ENCODE assay signal across 1 cellular context in the genomic region with DNA sequence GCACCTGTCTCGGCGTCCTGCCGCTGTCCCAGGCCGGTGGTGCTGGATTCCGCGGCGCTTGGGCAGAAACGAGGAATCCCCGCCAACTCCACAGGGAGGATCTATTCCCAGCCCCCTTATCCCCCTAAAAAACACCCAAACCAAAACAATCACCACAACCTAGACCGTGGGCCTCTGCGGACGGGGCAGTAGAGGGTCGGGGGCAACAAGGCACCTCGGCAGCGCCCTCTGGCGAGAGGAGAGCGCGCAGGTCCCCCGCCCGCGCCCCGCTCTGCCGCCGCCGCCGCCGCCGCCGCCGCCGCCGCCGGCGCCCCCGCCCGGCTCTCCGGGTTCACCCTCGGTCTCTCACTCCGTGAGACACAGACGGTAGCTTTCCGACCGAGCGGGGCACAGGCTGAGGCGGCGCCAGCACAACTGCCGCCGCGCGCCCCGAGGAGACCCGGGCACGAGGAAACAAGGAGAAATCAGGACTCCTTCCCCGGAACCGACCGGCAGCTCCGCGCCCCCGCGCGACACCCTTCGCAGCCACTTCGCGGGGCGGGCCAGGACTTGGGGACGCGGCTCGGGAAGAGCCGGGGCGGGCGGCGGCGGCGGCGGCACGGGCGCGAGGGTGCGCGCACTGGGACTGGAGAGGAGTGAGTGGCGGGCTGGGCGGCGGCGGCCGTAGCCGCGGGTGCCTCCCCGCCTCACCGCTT.
TF ChIP-seq lines count a peak whose summit lies in the region.

Gene SLC35F1 (plus strand): TSS at position 360 of the 695 bp plus-strand sequence.

TF ChIP-seq in HEK293, 187 proteins besides CTCF, POLR2A, EP300 and RAD21 (continued from another document and continues in another):
- TF ChIP-seq, protein P1, sequence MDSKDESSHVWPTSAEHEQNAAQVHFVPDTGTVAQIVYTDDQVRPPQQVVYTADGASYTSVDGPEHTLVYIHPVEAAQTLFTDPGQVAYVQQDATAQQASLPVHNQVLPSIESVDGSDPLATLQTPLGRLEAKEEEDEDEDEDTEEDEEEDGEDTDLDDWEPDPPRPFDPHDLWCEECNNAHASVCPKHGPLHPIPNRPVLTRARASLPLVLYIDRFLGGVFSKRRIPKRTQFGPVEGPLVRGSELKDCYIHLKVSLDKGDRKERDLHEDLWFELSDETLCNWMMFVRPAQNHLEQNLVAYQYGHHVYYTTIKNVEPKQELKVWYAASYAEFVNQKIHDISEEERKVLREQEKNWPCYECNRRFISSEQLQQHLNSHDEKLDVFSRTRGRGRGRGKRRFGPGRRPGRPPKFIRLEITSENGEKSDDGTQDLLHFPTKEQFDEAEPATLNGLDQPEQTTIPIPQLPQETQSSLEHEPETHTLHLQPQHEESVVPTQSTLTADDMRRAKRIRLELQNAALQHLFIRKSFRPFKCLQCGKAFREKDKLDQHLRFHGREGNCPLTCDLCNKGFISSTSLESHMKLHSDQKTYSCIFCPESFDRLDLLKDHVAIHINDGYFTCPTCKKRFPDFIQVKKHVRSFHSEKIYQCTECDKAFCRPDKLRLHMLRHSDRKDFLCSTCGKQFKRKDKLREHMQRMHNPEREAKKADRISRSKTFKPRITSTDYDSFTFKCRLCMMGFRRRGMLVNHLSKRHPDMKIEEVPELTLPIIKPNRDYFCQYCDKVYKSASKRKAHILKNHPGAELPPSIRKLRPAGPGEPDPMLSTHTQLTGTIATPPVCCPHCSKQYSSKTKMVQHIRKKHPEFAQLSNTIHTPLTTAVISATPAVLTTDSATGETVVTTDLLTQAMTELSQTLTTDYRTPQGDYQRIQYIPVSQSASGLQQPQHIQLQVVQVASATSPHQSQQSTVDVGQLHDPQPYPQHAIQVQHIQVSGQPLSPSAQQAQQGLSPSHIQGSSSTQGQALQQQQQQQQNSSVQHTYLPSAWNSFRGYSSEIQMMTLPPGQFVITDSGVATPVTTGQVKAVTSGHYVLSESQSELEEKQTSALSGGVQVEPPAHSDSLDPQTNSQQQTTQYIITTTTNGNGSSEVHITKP (tag by site-specific recombination; IDR thresholded peaks at IDR 0.05) = peak; percentile 41; the same call in 1 of the 2 replicates
- TF ChIP-seq ZXDB (tag by site-specific recombination; IDR thresholded peaks at IDR 0.05) (no peak), REPIN1 (tag by site-specific recombination; IDR thresholded peaks at IDR 0.05; ENCODE audit: low read depth) (no peak), ZBTB21 (tag by site-specific recombination; IDR thresholded peaks at IDR 0.05) (no peak), ZBTB8A (tag by site-specific recombination; IDR thresholded peaks at IDR 0.05) (peak; percentile 67), KLF8 (tag by site-specific recombination; IDR thresholded peaks at IDR 0.05) (no peak), ZNF670 (tag by site-specific recombination; IDR thresholded peaks at IDR 0.05; ENCODE audit: low read depth) (no peak), MYNN (tag by site-specific recombination; IDR thresholded peaks at IDR 0.05; ENCODE audit: borderline replicate concordance) (no peak), ZNF19 (tag by site-specific recombination; IDR thresholded peaks at IDR 0.05; ENCODE audit: low read depth) (no peak), ZNF514 (tag by site-specific recombination; IDR thresholded peaks at IDR 0.05) (no peak), ZNF777 (tag by site-specific recombination; IDR thresholded peaks at IDR 0.05; ENCODE audit: borderline replicate concordance) (no peak), ZEB2 (tag by site-specific recombination; IDR thresholded peaks at IDR 0.05) (0 out of 2 replicates have a peak, but pooled peaks have one; percentile 51), SCRT1 (tag by site-specific recombination; IDR thresholded peaks at IDR 0.05; ENCODE audit: borderline replicate concordance) (no peak), GLI2 (tag by site-specific recombination; IDR thresholded peaks at IDR 0.05; ENCODE audit: borderline replicate concordance, low read depth) (no peak), ZNF433 (tag by site-specific recombination; IDR thresholded peaks at IDR 0.05; ENCODE audit: low read depth) (no peak), IKZF3 (tag by site-specific recombination; IDR thresholded peaks at IDR 0.05) (no peak; the same call in 1 of the 2 replicates), SP3 (tag by site-specific recombination; IDR thresholded peaks at IDR 0.05) (no peak), ZNF626 (tag by site-specific recombination; IDR thresholded peaks at IDR 0.05) (no peak), ZNF354C (tag by site-specific recombination; IDR thresholded peaks at IDR 0.05; ENCODE audit: borderline replicate concordance, low read depth) (no peak), AEBP2 (tag by site-specific recombination; IDR thresholded peaks at IDR 0.05; ENCODE audit: borderline replicate concordance) (no peak), ZNF16 (tag by site-specific recombination; IDR thresholded peaks at IDR 0.05; ENCODE audit: low read depth) (no peak), WT1 (tag by site-specific recombination; IDR thresholded peaks at IDR 0.05) (no peak), ZNF623 (tag by site-specific recombination; IDR thresholded peaks at IDR 0.05) (no peak), ZNF621 (tag by site-specific recombination; IDR thresholded peaks at IDR 0.05) (no peak), SP7 (tag by site-specific recombination; IDR thresholded peaks at IDR 0.05) (0 out of 2 replicates have a peak, but pooled peaks have one; percentile 52), KLF17 (tag by site-specific recombination; IDR thresholded peaks at IDR 0.05) (no peak), ZNF423 (tag by site-specific recombination; IDR thresholded peaks at IDR 0.05) (no peak), ZBTB1 (tag by site-specific recombination; IDR thresholded peaks at IDR 0.05) (no peak), ZNF501 (tag by site-specific recombination; IDR thresholded peaks at IDR 0.05) (no peak), KLF16 (tag by site-specific recombination; IDR thresholded peaks at IDR 0.05) (0 out of 2 replicates have a peak, but pooled peaks have one; percentile 6), ZBTB49 (tag by site-specific recombination; IDR thresholded peaks at IDR 0.05; ENCODE audit: low read depth) (no peak)
- TF ChIP-seq, protein P2, sequence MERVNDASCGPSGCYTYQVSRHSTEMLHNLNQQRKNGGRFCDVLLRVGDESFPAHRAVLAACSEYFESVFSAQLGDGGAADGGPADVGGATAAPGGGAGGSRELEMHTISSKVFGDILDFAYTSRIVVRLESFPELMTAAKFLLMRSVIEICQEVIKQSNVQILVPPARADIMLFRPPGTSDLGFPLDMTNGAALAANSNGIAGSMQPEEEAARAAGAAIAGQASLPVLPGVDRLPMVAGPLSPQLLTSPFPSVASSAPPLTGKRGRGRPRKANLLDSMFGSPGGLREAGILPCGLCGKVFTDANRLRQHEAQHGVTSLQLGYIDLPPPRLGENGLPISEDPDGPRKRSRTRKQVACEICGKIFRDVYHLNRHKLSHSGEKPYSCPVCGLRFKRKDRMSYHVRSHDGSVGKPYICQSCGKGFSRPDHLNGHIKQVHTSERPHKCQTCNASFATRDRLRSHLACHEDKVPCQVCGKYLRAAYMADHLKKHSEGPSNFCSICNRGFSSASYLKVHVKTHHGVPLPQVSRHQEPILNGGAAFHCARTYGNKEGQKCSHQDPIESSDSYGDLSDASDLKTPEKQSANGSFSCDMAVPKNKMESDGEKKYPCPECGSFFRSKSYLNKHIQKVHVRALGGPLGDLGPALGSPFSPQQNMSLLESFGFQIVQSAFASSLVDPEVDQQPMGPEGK (tag by site-specific recombination; IDR thresholded peaks at IDR 0.05) = peak; percentile 87
- TF ChIP-seq, protein P3, sequence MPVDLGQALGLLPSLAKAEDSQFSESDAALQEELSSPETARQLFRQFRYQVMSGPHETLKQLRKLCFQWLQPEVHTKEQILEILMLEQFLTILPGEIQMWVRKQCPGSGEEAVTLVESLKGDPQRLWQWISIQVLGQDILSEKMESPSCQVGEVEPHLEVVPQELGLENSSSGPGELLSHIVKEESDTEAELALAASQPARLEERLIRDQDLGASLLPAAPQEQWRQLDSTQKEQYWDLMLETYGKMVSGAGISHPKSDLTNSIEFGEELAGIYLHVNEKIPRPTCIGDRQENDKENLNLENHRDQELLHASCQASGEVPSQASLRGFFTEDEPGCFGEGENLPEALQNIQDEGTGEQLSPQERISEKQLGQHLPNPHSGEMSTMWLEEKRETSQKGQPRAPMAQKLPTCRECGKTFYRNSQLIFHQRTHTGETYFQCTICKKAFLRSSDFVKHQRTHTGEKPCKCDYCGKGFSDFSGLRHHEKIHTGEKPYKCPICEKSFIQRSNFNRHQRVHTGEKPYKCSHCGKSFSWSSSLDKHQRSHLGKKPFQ (tag by site-specific recombination; IDR thresholded peaks at IDR 0.05) = no peak
- TF ChIP-seq, protein P4, sequence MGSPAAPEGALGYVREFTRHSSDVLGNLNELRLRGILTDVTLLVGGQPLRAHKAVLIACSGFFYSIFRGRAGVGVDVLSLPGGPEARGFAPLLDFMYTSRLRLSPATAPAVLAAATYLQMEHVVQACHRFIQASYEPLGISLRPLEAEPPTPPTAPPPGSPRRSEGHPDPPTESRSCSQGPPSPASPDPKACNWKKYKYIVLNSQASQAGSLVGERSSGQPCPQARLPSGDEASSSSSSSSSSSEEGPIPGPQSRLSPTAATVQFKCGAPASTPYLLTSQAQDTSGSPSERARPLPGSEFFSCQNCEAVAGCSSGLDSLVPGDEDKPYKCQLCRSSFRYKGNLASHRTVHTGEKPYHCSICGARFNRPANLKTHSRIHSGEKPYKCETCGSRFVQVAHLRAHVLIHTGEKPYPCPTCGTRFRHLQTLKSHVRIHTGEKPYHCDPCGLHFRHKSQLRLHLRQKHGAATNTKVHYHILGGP (tag by site-specific recombination; IDR thresholded peaks at IDR 0.05) = no peak
- TF ChIP-seq, protein P5, sequence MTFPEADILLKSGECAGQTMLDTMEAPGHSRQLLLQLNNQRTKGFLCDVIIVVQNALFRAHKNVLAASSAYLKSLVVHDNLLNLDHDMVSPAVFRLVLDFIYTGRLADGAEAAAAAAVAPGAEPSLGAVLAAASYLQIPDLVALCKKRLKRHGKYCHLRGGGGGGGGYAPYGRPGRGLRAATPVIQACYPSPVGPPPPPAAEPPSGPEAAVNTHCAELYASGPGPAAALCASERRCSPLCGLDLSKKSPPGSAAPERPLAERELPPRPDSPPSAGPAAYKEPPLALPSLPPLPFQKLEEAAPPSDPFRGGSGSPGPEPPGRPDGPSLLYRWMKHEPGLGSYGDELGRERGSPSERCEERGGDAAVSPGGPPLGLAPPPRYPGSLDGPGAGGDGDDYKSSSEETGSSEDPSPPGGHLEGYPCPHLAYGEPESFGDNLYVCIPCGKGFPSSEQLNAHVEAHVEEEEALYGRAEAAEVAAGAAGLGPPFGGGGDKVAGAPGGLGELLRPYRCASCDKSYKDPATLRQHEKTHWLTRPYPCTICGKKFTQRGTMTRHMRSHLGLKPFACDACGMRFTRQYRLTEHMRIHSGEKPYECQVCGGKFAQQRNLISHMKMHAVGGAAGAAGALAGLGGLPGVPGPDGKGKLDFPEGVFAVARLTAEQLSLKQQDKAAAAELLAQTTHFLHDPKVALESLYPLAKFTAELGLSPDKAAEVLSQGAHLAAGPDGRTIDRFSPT (tag by site-specific recombination; IDR thresholded peaks at IDR 0.05) = peak; percentile 7; the same call in 1 of the 2 replicates
